28 cellular contexts compared by ENCODE assay signal in the genomic region with DNA sequence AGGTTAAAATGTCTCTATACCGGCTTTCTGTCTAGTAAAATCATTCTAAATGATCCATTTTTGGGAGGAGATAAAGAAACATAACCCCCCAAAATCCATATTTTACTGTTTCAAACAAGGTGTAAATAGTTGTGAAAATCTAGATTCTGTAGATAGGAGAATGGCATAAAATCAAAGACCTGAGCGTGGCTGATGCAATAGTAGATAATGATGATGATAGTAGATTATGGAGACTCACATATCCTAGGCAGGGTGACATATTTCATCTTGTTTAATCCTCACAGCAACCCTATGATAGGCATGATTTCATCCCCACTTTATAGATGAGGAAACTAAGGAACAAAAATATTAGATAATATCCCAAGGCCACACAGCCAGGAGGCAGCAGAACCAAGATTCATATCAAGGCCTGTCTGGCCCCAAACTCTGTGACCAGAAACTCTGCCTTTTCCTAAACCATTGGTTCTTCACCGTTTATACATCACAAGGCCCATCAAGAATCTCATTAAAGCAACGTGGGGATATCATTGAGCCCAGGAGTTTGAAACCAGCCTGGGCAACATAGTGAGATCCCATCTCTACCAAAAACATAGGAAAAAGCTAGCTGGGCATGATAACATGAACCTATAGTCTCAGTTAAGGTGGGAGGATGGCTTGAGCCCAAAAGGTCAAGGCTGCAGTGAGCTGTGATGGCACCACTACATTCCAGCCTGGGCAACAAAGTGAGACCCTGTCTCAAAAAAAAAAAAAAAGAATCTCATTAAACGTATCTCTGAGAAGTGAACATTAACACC. TPM values are rescaled to one million over a fixed set of nuclear protein-coding genes. Genes with fewer than 3 reads are reported as not detected.
A peak's percentile ranks its signal among the peaks of the same experiment; 100 is the strongest.
DNase-seq lines count a peak whose midpoint lies in the region; ATAC-seq, FAIRE-seq and TF ChIP-seq lines count a peak whose summit lies in the region.
"Had no signal": no experiment of that assay in that cellular context is flagged by ENCODE, and none has a peak within 500 bp of the region (broad histone marks: within the 10 kb centered on the region; RNA-seq: fewer than 3 reads in every experiment).

No MANE protein-coding gene starts in this region.

- no peak for ATAC-seq in HepG2
- ATAC-seq in right lobe of liver: no peak
- ATAC-seq in K562: no peak
- no peak for ATAC-seq in stimulated activated memory B cell treated with anti-CD40 and anti-IgM and Interleukin-4, amounts not matched to agents 10 μg/mL and 1 μg/mL and 100 μg/mL, for 72 hours
- ATAC-seq in GM18861 (IDR thresholded peaks at IDR 0.05; ENCODE audit: unreplicated experiment): no peak
- no peak for ATAC-seq in GM21786 (IDR thresholded peaks at IDR 0.05; ENCODE audit: unreplicated experiment)

- 70% methylated on average over 5 of the region's 5 CpGs for WGBS in HepG2 (ENCODE audit: low lambda C conversion rate)
- 79% methylated on average over 4 of the region's 5 CpGs for WGBS in right lobe of liver (ENCODE audit: insufficient coverage, low coverage, low lambda C conversion rate, missing lambda C conversion rate)
- WGBS in K562 (ENCODE audit: insufficient coverage, low coverage, missing lambda C conversion rate): 40% methylated on average over 5 of the region's 5 CpGs

- CTCF ChIA-PET in HepG2 (lab: Yijun Ruan, JAX; ENCODE audit: low intra/inter-chr PET ratio, low total read pairs): no interaction called here
- CTCF ChIA-PET in OCI-LY7 (lab: Charles Lee; ENCODE audit: unreplicated experiment): no interaction called here
- CTCF ChIA-PET in K562 (lab: Yijun Ruan, JAX; ENCODE audit: low intra/inter-chr PET ratio): no interaction called here

- TF ChIP-seq EP300 in HepG2 (IDR thresholded peaks at IDR 0.05; ENCODE audit: low read depth in 2 of 2, low read length in 2 of 2) (no peak), HepG2 (CRISPR knock-in tag; IDR thresholded peaks at IDR 0.05; ENCODE audit: borderline replicate concordance) (no peak), K562 (IDR thresholded peaks at IDR 0.05; ENCODE audit: low read length) (no peak)

- peaks cover 16% of the 10 kb centered on the region for H3K4me1 Mint-ChIP-seq in stimulated activated memory B cell treated with anti-CD40 and anti-IgM and Interleukin-4, amounts not matched to agents 10 μg/mL and 1 μg/mL and 100 μg/mL, for 72 hours

- POLR2A ChIA-PET in HepG2 (lab: Yijun Ruan, JAX): interaction anchor here (1.0 kb wide), 1 partner anchor 35 kb away, joined by 3 read pairs; no protein-coding TSS in a partner anchor
- POLR2A ChIA-PET in OCI-LY7 (lab: Charles Lee): interaction anchor here (0.5 kb wide), 1 partner anchor 51 kb away, joined by 3 read pairs; no protein-coding TSS in a partner anchor
- POLR2A ChIA-PET in K562 (lab: Yijun Ruan, JAX): interaction anchor here (0.6 kb wide), 1 partner anchor 329 kb away, joined by 3 read pairs; no protein-coding TSS in a partner anchor

- TF ChIP-seq CTCF in HepG2 (CRISPR knock-in tag; IDR thresholded peaks at IDR 0.05) (no peak), right lobe of liver (IDR thresholded peaks at IDR 0.05) (no peak), OCI-LY7 (conservative IDR thresholded peaks at IDR 0.05; ENCODE audit: low read length) (no peak), K562 (IDR thresholded peaks at IDR 0.05 in 2 of 3, conservative IDR thresholded peaks at IDR 0.05 in 1 of 3; ENCODE audit: insufficient read depth in 2 of 3, low read depth in 1 of 3, low read length in 3 of 3) (no peak)

- peak overlapping the region; percentile 59 for H3K4me2 ChIP-seq in HepG2 (ENCODE audit: low read depth, low read length)
- no peak overlapping the region for H3K4me2 ChIP-seq in OCI-LY7 (ENCODE audit: low read length)
- H3K4me2 ChIP-seq in K562 (ENCODE audit: insufficient read depth, low read length): peak overlapping the region; percentile 44
- H3K4me2 ChIP-seq: PC-9 had no signal

- FAIRE-seq in HepG2 (lab: Jason Lieb, UNC) (no peak), K562 (lab: Jason Lieb, UNC) (no peak)
- FAIRE-seq: D721Med, G401.6 had no signal

- H3K4me3 Mint-ChIP-seq in stimulated activated memory B cell treated with anti-CD40 and anti-IgM and Interleukin-4, amounts not matched to agents 10 μg/mL and 1 μg/mL and 100 μg/mL, for 72 hours: no peak overlapping the region
- H3K4me3 Mint-ChIP-seq: CD4-positive, alpha-beta T cell; H9; HFFc6 had no signal

- H3K79me2 ChIP-seq in HepG2 (ENCODE audit: insufficient read depth, low read length) (no peaks in the 10 kb centered on the region), OCI-LY7 (ENCODE audit: insufficient read depth, low read depth, low read length) (no peaks in the 10 kb centered on the region), K562 (ENCODE audit: control insufficient read depth, insufficient read depth, low read length) (no peaks in the 10 kb centered on the region)

- DNase-seq in HepG2 (ENCODE audit: low spot score) (no peak), right lobe of liver (no peak), OCI-LY7 (ENCODE audit: low spot score) (no peak), K562 (ENCODE audit: extremely low read depth in 1 of 4, low spot score in 3 of 4) (no peak), HPDE6-E6E7 (ENCODE audit: extremely low spot score) (no peak)
- DNase-seq: 8988T; ACHN; CD4-positive, alpha-beta T cell; DMS53; H9; HFFc6; IMR-90; NCI-H1092; NCI-H1417 treated with DMSO at 0.1 percent for 48 hours; NCI-H1694 treated with DMSO at 0.1 percent for 48 hours; NCI-H2081; NCI-H226; NCI-H510A treated with DMSO at 0.1 percent for 48 hours; PC-9; Right ventricle myocardium superior; RPMI8226 had no signal

- H4K20me1 ChIP-seq in HepG2 (ENCODE audit: insufficient read depth, low read length) (no peaks in the 10 kb centered on the region), OCI-LY7 (ENCODE audit: insufficient read depth, low read length) (no peaks in the 10 kb centered on the region), K562 (replicated peaks; ENCODE audit: control insufficient read depth, insufficient read depth, low read length) (peaks cover 3% of the 10 kb centered on the region; the same call in 1 of the 2 replicates)

- H3K9me1 ChIP-seq in K562 (ENCODE audit: control insufficient read depth, insufficient read depth, low read length): peaks cover 3% of the 10 kb centered on the region

- no peaks in the 10 kb centered on the region for H3K36me3 ChIP-seq in HepG2 (replicated peaks in 1 of 2; ENCODE audit: control insufficient read depth in 1 of 2, insufficient read depth in 2 of 2, low read length in 2 of 2)
- no peaks in the 10 kb centered on the region for H3K36me3 ChIP-seq in right lobe of liver
- H3K36me3 ChIP-seq in OCI-LY7 (ENCODE audit: insufficient read depth, low read length): no peaks in the 10 kb centered on the region
- no peaks in the 10 kb centered on the region for H3K36me3 ChIP-seq in K562 (ENCODE audit: control insufficient read depth, insufficient read depth, low read length)
- H3K36me3 ChIP-seq: SJSA1 had no signal

- H3K9me3 ChIP-seq in HepG2 (ENCODE audit: low read length): no peaks in the 10 kb centered on the region
- no peaks in the 10 kb centered on the region for H3K9me3 ChIP-seq in right lobe of liver
- no peaks in the 10 kb centered on the region for H3K9me3 ChIP-seq in OCI-LY7 (ENCODE audit: low read length)
- no peaks in the 10 kb centered on the region for H3K9me3 ChIP-seq in K562 (replicated peaks; ENCODE audit: control insufficient read depth, insufficient read depth, low read depth, low read length)
- H3K9me3 ChIP-seq: SJSA1 had no signal

- no peaks in the 10 kb centered on the region for H3K9me2 ChIP-seq in OCI-LY7 (ENCODE audit: insufficient read depth, low read length)

- H3K27ac ChIP-seq in HepG2 (ENCODE audit: extremely low read length, insufficient read depth, low read length) (no peak overlapping the region), right lobe of liver (no peak overlapping the region), OCI-LY7 (ENCODE audit: low read depth, low read length, poor library complexity, severe bottlenecking) (no peak overlapping the region), K562 (ENCODE audit: extremely low read depth, low read depth, low read length) (peak overlapping the region; percentile 27; the same call in 1 of the 3 replicates)
- H3K27ac ChIP-seq: PC-9, SJSA1 had no signal

- peaks cover 66% of the 10 kb centered on the region for H3K4me1 ChIP-seq in HepG2 (ENCODE audit: insufficient read depth, low read length)
- no peaks in the 10 kb centered on the region for H3K4me1 ChIP-seq in right lobe of liver
- peaks cover 11% of the 10 kb centered on the region for H3K4me1 ChIP-seq in OCI-LY7 (ENCODE audit: insufficient read depth, low read length, poor library complexity, severe bottlenecking)
- peaks cover 6 to 16% of the 10 kb centered on the region in 2 experiments; a peak in 3 of 5 replicates for H3K4me1 ChIP-seq in K562 (replicated peaks in 1 of 2; ENCODE audit: control insufficient read depth in 2 of 2, insufficient read depth in 2 of 2, low read length in 2 of 2)
- H3K4me1 ChIP-seq: SJSA1 had no signal

- intact Hi-C loops in HepG2 (cut with micrococcal nuclease; ENCODE audit: unreplicated experiment): loop anchor here (2.0 kb wide), 1 partner anchor 18 kb away; no protein-coding TSS in a partner anchor
- intact Hi-C loops in right lobe of liver (cut with DNase I): no loop called here
- intact Hi-C loops in OCI-LY7 (cut with micrococcal nuclease; ENCODE audit: unreplicated experiment): no loop called here
- intact Hi-C loops in K562 (cut with micrococcal nuclease): no loop called here

- peaks cover 5% of the 10 kb centered on the region for H3K9me3 Mint-ChIP-seq in stimulated activated memory B cell treated with anti-CD40 and anti-IgM and Interleukin-4, amounts not matched to agents 10 μg/mL and 1 μg/mL and 100 μg/mL, for 72 hours
- H3K9me3 Mint-ChIP-seq: CD4-positive, alpha-beta T cell; H9; HFFc6 had no signal

- no peak for TF ChIP-seq POLR2A in HepG2 (IDR thresholded peaks at IDR 0.05; ENCODE audit: insufficient read depth in 1 of 2, low read depth in 2 of 2, low read length in 2 of 2)
- no peak for TF ChIP-seq POLR2A in right lobe of liver (IDR thresholded peaks at IDR 0.05)
- no peak for TF ChIP-seq POLR2A in K562 (conservative IDR thresholded peaks at IDR 0.05)

- in situ Hi-C loops in HepG2 (cut with HindIII; ENCODE audit: extremely low pct_ligation_motif_present, low pct_unique_long_range_greater_than_20kb) (no loop called here), K562 (cut with MboI) (no loop called here)

- H3K36me3 Mint-ChIP-seq in stimulated activated memory B cell treated with anti-CD40 and anti-IgM and Interleukin-4, amounts not matched to agents 10 μg/mL and 1 μg/mL and 100 μg/mL, for 72 hours: no peaks in the 10 kb centered on the region

- peak overlapping the region; percentile 17; the same call in 1 of the 2 replicates for H3K9ac ChIP-seq in HepG2 (ENCODE audit: insufficient read depth, low read depth, low read length)
- H3K9ac ChIP-seq in K562 (ENCODE audit: insufficient read depth in 1 of 2, low read depth in 2 of 2, low read length in 2 of 2): no peak overlapping the region

- peaks cover 0 to 6% of the 10 kb centered on the region in 2 experiments; a peak in 1 of 5 replicates for H3K27me3 ChIP-seq in HepG2 (ENCODE audit: control insufficient read depth in 1 of 2, insufficient read depth in 2 of 2, low read length in 2 of 2)
- H3K27me3 ChIP-seq in right lobe of liver: no peaks in the 10 kb centered on the region
- H3K27me3 ChIP-seq in K562 (ENCODE audit: control insufficient read depth in 2 of 2, insufficient read depth in 2 of 2, low read length in 2 of 2): peaks cover 0 to 7% of the 10 kb centered on the region in 2 experiments; a peak in 2 of 5 replicates

- H2AFZ ChIP-seq in HepG2 (ENCODE audit: low read length) (no peak overlapping the region), OCI-LY7 (ENCODE audit: low read length) (peak overlapping the region; percentile 55; the same call in 1 of the 2 replicates), K562 (ENCODE audit: low read depth, low read length) (no peak overlapping the region)
- H2AFZ ChIP-seq: PC-9 had no signal

- H3K27me3 Mint-ChIP-seq in stimulated activated memory B cell treated with anti-CD40 and anti-IgM and Interleukin-4, amounts not matched to agents 10 μg/mL and 1 μg/mL and 100 μg/mL, for 72 hours: peaks cover 9% of the 10 kb centered on the region
- H3K27me3 Mint-ChIP-seq: CD4-positive, alpha-beta T cell had no signal

- BruUV-seq in HepG2 (replicated peaks; lab: Mats Ljungman, UMichigan): no TSS peak
- BruUV-seq in OCI-LY7 (replicated peaks; lab: Mats Ljungman, UMichigan): no TSS peak
- BruUV-seq in K562 (replicated peaks; lab: Mats Ljungman, UMichigan): no TSS peak

- H3K4me3 ChIP-seq in HepG2 (replicated peaks in 1 of 3; ENCODE audit: insufficient read depth in 1 of 3, low read depth in 2 of 3, low read length in 3 of 3) (peak overlapping the region in 2 of 3 experiments; percentile 0 to 17; a peak in 1 of 6 replicates), right lobe of liver (no peak overlapping the region), OCI-LY7 (ENCODE audit: low read depth, low read length, poor library complexity, severe bottlenecking) (no peak overlapping the region), K562 (no peak overlapping the region)
- H3K4me3 ChIP-seq: PC-9, SJSA1 had no signal

- no peak for TF ChIP-seq RAD21 in HepG2 (CRISPR knock-in tag; IDR thresholded peaks at IDR 0.05)
- no peak for TF ChIP-seq RAD21 in K562 (CRISPR knock-in tag; conservative IDR thresholded peaks at IDR 0.05 in 1 of 2, IDR thresholded peaks at IDR 0.05 in 1 of 2)

- H3K27ac Mint-ChIP-seq in stimulated activated memory B cell treated with anti-CD40 and anti-IgM and Interleukin-4, amounts not matched to agents 10 μg/mL and 1 μg/mL and 100 μg/mL, for 72 hours: peak overlapping the region; percentile 64
- H3K27ac Mint-ChIP-seq: CD4-positive, alpha-beta T cell; HFFc6 had no signal

RNA-seq across cellular contexts. Expression of gene BPIFB1, which starts 55.6 kb away (rescaled TPM):
- total RNA-seq in HepG2 (2016; rRNA removed; fragmentation: Illumina TruSeq; extraction: Trizol): 0.18 and 0.82 TPM in 2 replicates
- total RNA-seq in HepG2 (2016; cell fraction: cytosol; rRNA removed; fragmentation: Illumina TruSeq; extraction: Trizol; ENCODE audit: low read depth): 0.18 TPM in 1 of 2 replicates, not detected in the other
- 0.34 and 0.56 TPM in 2 replicates for total RNA-seq in HepG2 (2016; cell fraction: insoluble cytoplasmic fraction; rRNA removed; fragmentation: Illumina TruSeq; extraction: Trizol)
- 0.28 TPM in 2 replicates for total RNA-seq in HepG2 (2016; cell fraction: membrane; rRNA removed; fragmentation: Illumina TruSeq; extraction: Trizol)
- total RNA-seq in HepG2 (2016; cell fraction: nucleus; rRNA removed; fragmentation: Illumina TruSeq; extraction: Trizol): 0.59 and 0.75 TPM in 2 replicates
- polyA plus RNA-seq in HepG2 (2011; rRNA removed): 4.4 and 9.2 TPM in 2 replicates
- 3.2 and 5.0 TPM in 2 replicates for polyA plus RNA-seq in HepG2 (2011; cell fraction: cytosol; rRNA removed)
- polyA plus RNA-seq in HepG2 (2011; cell fraction: nucleus; rRNA removed): 5.1 and 7.3 TPM in 2 replicates
- 7.9 and 12.0 TPM in 2 replicates for polyA plus RNA-seq in HepG2 (2012)
- polyA plus RNA-seq in HepG2 (2016; cell fraction: cytosol; fragmentation: Illumina TruSeq; extraction: Trizol; ENCODE audit: low read depth): 0.26 and 0.36 TPM in 2 replicates
- polyA plus RNA-seq in HepG2 (2016; cell fraction: insoluble cytoplasmic fraction; fragmentation: Illumina TruSeq; extraction: Trizol; ENCODE audit: low read depth): 0.54 and 0.91 TPM in 2 replicates
- 0.17 and 0.40 TPM in 2 replicates for polyA plus RNA-seq in HepG2 (2016; cell fraction: membrane; fragmentation: Illumina TruSeq; extraction: Trizol; ENCODE audit: low read depth)
- 0.97 and 1.00 TPM in 2 replicates for polyA plus RNA-seq in HepG2 (2016; cell fraction: nucleus; fragmentation: Illumina TruSeq; extraction: Trizol; ENCODE audit: insufficient read depth, low read depth)
- 3.7 TPM in 1 of 2 replicates, not detected in the other for polyA minus RNA-seq in HepG2 (2011; rRNA and poly(A)+ RNA removed; ENCODE audit: low replicate concordance)
- polyA minus RNA-seq in HepG2 (2011; cell fraction: cytosol; rRNA and poly(A)+ RNA removed): 0.44 and 1.6 TPM in 2 replicates
- polyA minus RNA-seq in HepG2 (2011; cell fraction: nucleus; rRNA and poly(A)+ RNA removed): 1.7 and 2.0 TPM in 2 replicates
- not detected for total RNA-seq in right lobe of liver
- not detected in 2 replicates for total RNA-seq in OCI-LY7 (2014; rRNA removed; shearing (Covaris generic))
- not detected in 2 replicates for total RNA-seq in OCI-LY7 (2022)
- total RNA-seq in K562 (2011; cell fraction: chromatin; rRNA removed; ENCODE audit: low replicate concordance): not detected in 2 replicates
- total RNA-seq in K562 (2011; cell fraction: nucleolus; rRNA removed): not detected in 2 replicates
- total RNA-seq in K562 (2011; cell fraction: nucleoplasm; rRNA removed): not detected in 2 replicates
- not detected in 2 replicates for total RNA-seq in K562 (2014; rRNA removed)
- total RNA-seq in K562 (2014; rRNA removed; fragmentation: Illumina TruSeq; extraction: Trizol): not detected in 2 replicates
- total RNA-seq in K562 (2015; rRNA removed; fragmentation: Illumina TruSeq; extraction: Trizol): not detected in 2 replicates
- total RNA-seq in K562 (2021): 0.11 TPM in 1 of 2 replicates, not detected in the other
- polyA plus RNA-seq in K562 (2011; rRNA removed): not detected in 2 replicates
- polyA plus RNA-seq in K562 (2011; cell fraction: cytosol; rRNA removed): not detected in 2 replicates
- not detected in 2 replicates for polyA plus RNA-seq in K562 (2011; cell fraction: nucleus; rRNA removed)
- not detected in 2 replicates for polyA plus RNA-seq in K562 (2012)
- polyA plus RNA-seq in K562 (2014; fragmentation: Illumina TruSeq; extraction: Trizol): not detected in 2 replicates
- not detected for polyA plus RNA-seq in K562 (2014; fragmentation: Nextera tagmentation; extraction: Ambion mirVana)
- not detected in 2 replicates for polyA plus RNA-seq in K562 (2014; rRNA removed)
- polyA minus RNA-seq in K562 (2011; rRNA and poly(A)+ RNA removed): not detected in 2 replicates
- polyA minus RNA-seq in K562 (2011; cell fraction: cytosol; rRNA and poly(A)+ RNA removed): not detected in 2 replicates
- polyA minus RNA-seq in K562 (2011; cell fraction: nucleus; rRNA and poly(A)+ RNA removed): not detected in 2 replicates
- total RNA-seq: CD4-positive, alpha-beta T cell; H9; HFFc6; IMR-90; PC-9; Right ventricle myocardium superior; SJSA1 had no signal
- polyA plus RNA-seq: BJ, IMR-90 had no signal

Comparison
In these comparisons a context has a peak if more than half of its experiments do, and no peak if none do; other contexts are left out.
1. H3K4me3 ChIP-seq: peak in HepG2 (2 of 3); none in right lobe of liver (0 of 3), OCI-LY7 (single experiment) and K562 (single experiment).
2. Of the 241 proteins assayed by ChIP-seq in both HepG2 and K562: peak only in HepG2: HOMEZ and THRA; only in K562: CEBPG and E2F1; in both: ZNF121; in neither: 234; mixed calls (peak in some experiments, not most) for 2.